24 cellular contexts compared by ENCODE assay signal in genomic region chr12:129385637-129385990, GRCh38.
"Had no signal": no experiment of that assay in that cellular context is flagged by ENCODE, and none has a peak within 500 bp of the region (broad histone marks: within the 10 kb centered on the region; RNA-seq: fewer than 3 reads in every experiment).

No MANE protein-coding gene starts in this region.

- H3K4me3 ChIP-seq: adrenal gland, body of pancreas, esophagus squamous epithelium, gastroesophageal sphincter had no signal

- H3K27me3 ChIP-seq: adrenal gland, esophagus squamous epithelium had no signal

- ATAC-seq: activated T-cell treated with anti-CD3 and anti-CD28 coated beads, Interleukin-2, amount 50 U/mL, for 72 hours; body of pancreas; gastroesophageal sphincter; WTC11 had no signal

- H3K36me3 ChIP-seq: adrenal gland, esophagus squamous epithelium, gastroesophageal sphincter had no signal

- H3K4me1 ChIP-seq: adrenal gland, body of pancreas, esophagus squamous epithelium, gastroesophageal sphincter had no signal

- DNase-seq: activated CD4-positive, alpha-beta memory T cell treated with anti-CD3 and anti-CD28 coated beads, Interleukin-2, amount 10 ng/mL, durations not matched to agents 7 days and 5 days; activated CD4-positive, alpha-beta T cell treated with anti-CD3 and anti-CD28 coated beads for 1 hour; activated CD4-positive, alpha-beta T cell treated with anti-CD3 and anti-CD28 coated beads for 4 hours; activated CD4-positive, alpha-beta T cell treated with anti-CD3 and anti-CD28 coated beads, Interleukin-2, amount 10 ng/mL, durations not matched to agents 7 days and 5 days; activated CD4-positive, alpha-beta T cell treated with anti-CD3 and anti-CD28 coated beads, Interleukin-2, amount 50 U/mL, for 4 hours; activated CD8-positive, alpha-beta memory T cell treated with anti-CD3 and anti-CD28 coated beads, Interleukin-2, amount 50 U/mL, for 48 hours; activated gamma-delta T cell; activated naive CD4-positive, alpha-beta T cell treated with anti-CD3 and anti-CD28 coated beads, Interleukin-2, amount 50 U/mL, for 16 hours; activated naive CD4-positive, alpha-beta T cell treated with Interleukin-2 at 50 U/mL for 16 hours; activated T-cell treated with anti-CD3 and anti-CD28 coated beads for 4 hours; activated T-cell treated with anti-CD3 and anti-CD28 coated beads, Interleukin-2, amount 50 U/mL, for 24 hours; activated T-cell treated with anti-CD3 and anti-CD28 coated beads, Interleukin-2, amount 50 U/mL, for 72 hours; adrenal gland; amygdala; aorta; body of pancreas; caudate nucleus; effector CD8-positive, alpha-beta T cell; esophagus squamous epithelium; foreskin melanocyte; T-helper 2 cell had no signal

- H3K27ac ChIP-seq: adrenal gland, body of pancreas, epithelial cell of prostate, esophagus squamous epithelium, gastroesophageal sphincter had no signal

- H3K9me3 ChIP-seq: adrenal gland, body of pancreas, gastroesophageal sphincter had no signal
